8 cellular contexts compared by ENCODE assay signal in genomic region chr17:64063766-64064224, GRCh38. TPM values are rescaled to one million over a fixed set of nuclear protein-coding genes. Genes with fewer than 3 reads are reported as not detected.
DNase-seq lines count a peak whose midpoint lies in the region; FAIRE-seq and TF ChIP-seq lines count a peak whose summit lies in the region.

No MANE protein-coding gene starts in this region.

- TF ChIP-seq CTCF in AG09309 (IDR thresholded peaks at IDR 0.05; ENCODE audit: control insufficient read depth, insufficient read depth, low read depth, low read length, missing control alignments) (peak; percentile 38), transverse colon (IDR thresholded peaks at IDR 0.05) (peak; percentile 40 to 76 (median 61))

- no peak for TF ChIP-seq EP300 in transverse colon (IDR thresholded peaks at IDR 0.05; ENCODE audit: low read depth)

- peaks cover 5% of the 10 kb centered on the region for H3K9me3 Mint-ChIP-seq in activated CD4-positive, alpha-beta T cell treated with anti-CD3 and anti-CD28 coated beads, Interleukin-2, amount 10 ng/mL, durations not matched to agents 24 days and 14 days

- H3K36me3 Mint-ChIP-seq in activated CD4-positive, alpha-beta T cell treated with anti-CD3 and anti-CD28 coated beads, Interleukin-2, amount 10 ng/mL, durations not matched to agents 24 days and 14 days (ENCODE audit: low read depth), result peaks cover 84% of the 10 kb centered on the region

- no peak overlapping the region for H3K4me3 ChIP-seq in AG09309 (ENCODE audit: control insufficient read depth, low read depth, low read length)
- peak overlapping the region in 1 of 4 donors; percentile 9 for H3K4me3 ChIP-seq in transverse colon

- peaks cover 0 to 13% (median 4%) of the 10 kb centered on the region in 4 donors for H3K36me3 ChIP-seq in transverse colon

- H3K27me3 Mint-ChIP-seq in activated CD4-positive, alpha-beta T cell treated with anti-CD3 and anti-CD28 coated beads, Interleukin-2, amount 10 ng/mL, durations not matched to agents 24 days and 14 days, result no peaks in the 10 kb centered on the region

- H3K27me3 ChIP-seq in transverse colon, result no peaks in the 10 kb centered on the region

- peaks cover 72% of the 10 kb centered on the region for H3K4me1 Mint-ChIP-seq in activated CD4-positive, alpha-beta T cell treated with anti-CD3 and anti-CD28 coated beads, Interleukin-2, amount 10 ng/mL, durations not matched to agents 24 days and 14 days

- no peak for TF ChIP-seq POLR2A in transverse colon (IDR thresholded peaks at IDR 0.05)
- no peak for TF ChIP-seq POLR2A in GM12891 (IDR thresholded peaks at IDR 0.05; ENCODE audit: low read depth, low read length)

- FAIRE-seq in GM12891 (lab: Jason Lieb, UNC), result no peak

- H3K27ac Mint-ChIP-seq in activated CD4-positive, alpha-beta T cell treated with anti-CD3 and anti-CD28 coated beads, Interleukin-2, amount 10 ng/mL, durations not matched to agents 24 days and 14 days, result peak overlapping the region; percentile 37

- WGBS in transverse colon (ENCODE audit: low coverage in 1 of 2), 2 donors, result 50% methylated on average over 16 of the region's 16 CpGs; no CpG with 5 or more reads in 1 of the 2 donors

- peak overlapping the region; percentile 1 to 72 (median 46) for H3K27ac ChIP-seq in transverse colon

- H3K4me3 Mint-ChIP-seq in activated CD4-positive, alpha-beta T cell treated with anti-CD3 and anti-CD28 coated beads, Interleukin-2, amount 10 ng/mL, durations not matched to agents 24 days and 14 days, result no peak overlapping the region

- H3K9me3 ChIP-seq in transverse colon, result peaks cover 0 to 2% of the 10 kb centered on the region in 2 donors

- in situ Hi-C loops in transverse colon (cut with MboI; ENCODE audit: low pct_ligation_motif_present in 1 of 4, low pct_unique_long_range_greater_than_20kb in 1 of 4, low sequenced_read_pairs in 3 of 4), result loop anchor here in 2 of 4 donors (10.0 to 25.0 kb wide), 2 partner anchors 71 to 224 kb away; partner anchors contain the start of gene ERN1 (in 2 of the 2)

- intact Hi-C loops in activated CD4-positive, alpha-beta T cell treated with anti-CD3 and anti-CD28 coated beads, Interleukin-2, amount 10 ng/mL, durations not matched to agents 24 days and 14 days (cut with micrococcal nuclease), result loop anchor here (1.0 kb wide), 1 partner anchor 67 kb away; the partner anchor contains the start of gene ERN1
- intact Hi-C loops in transverse colon (cut with DNase I; ENCODE audit: low total_unique reads), result loop anchor here (10.0 kb wide), 1 partner anchor 71 kb away; the partner anchor contains the start of gene ERN1

- no peak for DNase-seq in AG09309 (ENCODE audit: low read depth)
- DNase-seq in HT-29 (ENCODE audit: low spot score), result peak; percentile 79
- peak; percentile 84 for DNase-seq in activated CD4-positive, alpha-beta T cell treated with anti-CD3 and anti-CD28 coated beads, Interleukin-2, amount 10 ng/mL, durations not matched to agents 24 days and 14 days
- DNase-seq in effector CD8-positive, alpha-beta T cell (lab: John Stamatoyannopoulos, UW), result peak; percentile 43
- peak; percentile 41 for DNase-seq in mucosa of gallbladder (ENCODE audit: low spot score)
- DNase-seq in transverse colon, result peak; percentile 76
- DNase-seq in globus pallidus (ENCODE audit: low spot score), result no peak
- DNase-seq in GM12891 (ENCODE audit: insufficient read length, low spot score), result no peak

- H3K4me1 ChIP-seq in transverse colon, result peaks cover 0 to 16% (median 6%) of the 10 kb centered on the region in 4 donors

TF ChIP-seq in GM12891, 5 proteins besides CTCF, POLR2A, EP300 and RAD21:
- TF ChIP-seq TAF1 (IDR thresholded peaks at IDR 0.05; ENCODE audit: low read depth, low read length) (no peak), POLR2AphosphoS5 (IDR thresholded peaks at IDR 0.05; ENCODE audit: low read depth, low read length) (no peak), POU2F2 (IDR thresholded peaks at IDR 0.05; ENCODE audit: low read depth, low read length) (no peak), PAX5 (IDR thresholded peaks at IDR 0.05; ENCODE audit: insufficient read depth, low read length, severe bottlenecking) (no peak), SPI1 (IDR thresholded peaks at IDR 0.05; ENCODE audit: low read depth, low read length) (no peak)
TF ChIP-seq in GM12891: peak in this region for 0.

RNA-seq across cellular contexts. Expression of gene ICAM2, which starts 43.4 kb away (rescaled TPM):
- total RNA-seq in HT-29 (2014; rRNA removed; shearing (Covaris generic)), result 0.21 and 0.64 TPM in 2 replicates
- 62.2 TPM in 2 replicates for total RNA-seq in activated CD4-positive, alpha-beta T cell treated with anti-CD3 and anti-CD28 coated beads, Interleukin-2, amount 10 ng/mL, durations not matched to agents 24 days and 14 days
- 14.8 TPM for total RNA-seq in mucosa of gallbladder
- 10 to 100 TPM in 1 of 4 donors, 1 to 10 TPM in 2, not detected in 1; 6.4 to 24.3 (median 9.3) TPM for total RNA-seq in transverse colon
- 38.2 TPM for polyA plus RNA-seq in GM12891 (2012; ENCODE audit: low read depth, missing spikeins)

Comparison
In these comparisons a context has a peak if more than half of its experiments do, and no peak if none do; other contexts are left out.
1. DNase-seq: peak in HT-29 (single experiment), activated CD4-positive, alpha-beta T cell treated with anti-CD3 and anti-CD28 coated beads, Interleukin-2, amount 10 ng/mL, durations not matched to agents 24 days and 14 days (single experiment), effector CD8-positive, alpha-beta T cell (single experiment), mucosa of gallbladder (single experiment) and transverse colon (single experiment); none in AG09309 (single experiment), globus pallidus (single experiment) and GM12891 (single experiment).